ENCODE assay signal across 16 cellular contexts in the genomic region with DNA sequence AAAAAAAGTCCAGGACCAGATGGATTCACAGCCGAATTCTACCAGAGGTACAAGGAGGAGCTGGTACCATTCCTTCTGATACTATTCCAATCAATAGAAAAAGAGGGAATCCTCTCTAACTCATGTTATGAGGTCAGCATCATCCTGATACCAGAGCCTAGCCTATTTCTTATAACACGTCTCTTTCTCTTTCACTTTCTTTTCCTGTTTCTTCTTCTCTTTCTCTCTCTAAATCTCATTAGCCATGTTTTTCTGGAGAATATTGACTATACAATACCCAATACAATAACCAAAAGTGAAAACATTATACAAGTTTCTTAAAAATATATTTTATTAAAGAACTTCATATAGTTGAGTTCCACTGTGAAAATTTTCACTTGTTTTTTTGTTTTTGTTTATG.
DNase-seq lines count a peak whose midpoint lies in the region; ATAC-seq and TF ChIP-seq lines count a peak whose summit lies in the region.
"Had no signal": no experiment of that assay in that cellular context is flagged by ENCODE, and none has a peak within 500 bp of the region (broad histone marks: within the 10 kb centered on the region; RNA-seq: fewer than 3 reads in every experiment).

No MANE protein-coding gene starts in this region.

- DNase-seq in SIG-M5 treated with dmso at 0.1 percent for 504 hours (lab: John Stamatoyannopoulos, UW; ENCODE audit: unreplicated experiment), result peak; percentile 32
- DNase-seq in SIG-M5 (lab: John Stamatoyannopoulos, UW), result no peak
- no peak for DNase-seq in HFFc6
- DNase-seq in OCI-M1 (lab: John Stamatoyannopoulos, UW), result peak; percentile 74
- DNase-seq in brain microvascular endothelial cell, result no peak
- DNase-seq in upper lobe of left lung, result no peak
- no peak for DNase-seq in DMS114 treated with DMSO at 0.1 percent for 48 hours (lab: John Stamatoyannopoulos, UW; ENCODE audit: unreplicated experiment)
- DNase-seq: DMS 273 treated with DMSO at 0.1 percent for 48 hours, NCI-H1436, NCI-H2029 treated with DMSO at 0.1 percent for 48 hours, NCI-H774, SHP77 treated with DMSO at 0.1 percent for 48 hours, SW 1271 had no signal

- H3K27ac ChIP-seq in brain microvascular endothelial cell (no peak overlapping the region), upper lobe of left lung (no peak overlapping the region)
- H3K27ac ChIP-seq: A549, C4-2B had no signal

- H3K27me3 Mint-ChIP-seq in HFFc6 (ENCODE audit: insufficient read depth), result no peaks in the 10 kb centered on the region

- H3K9me3 ChIP-seq in upper lobe of left lung, result no peaks in the 10 kb centered on the region
- H3K9me3 ChIP-seq: A549 had no signal

- H3K4me3 Mint-ChIP-seq in HFFc6, result peak overlapping the region; percentile 77; the same call in 1 of the 2 replicates

- WGBS in upper lobe of left lung, 2 donors, result 73 to 76% methylated on average over 2 of the region's 2 CpGs

- 0 out of 2 replicates have a peak, but pooled peaks cover 4% of the 10 kb centered on the region for H3K9me3 Mint-ChIP-seq in HFFc6

- TF ChIP-seq CTCF in HFFc6 (IDR thresholded peaks at IDR 0.05) (no peak), brain microvascular endothelial cell (IDR thresholded peaks at IDR 0.05; ENCODE audit: low read depth, low read length, missing control alignments) (no peak), upper lobe of left lung (IDR thresholded peaks at IDR 0.05) (no peak)

- H3K36me3 ChIP-seq in brain microvascular endothelial cell (replicated peaks), result no peaks in the 10 kb centered on the region
- H3K36me3 ChIP-seq in upper lobe of left lung, result no peaks in the 10 kb centered on the region

- no peak for TF ChIP-seq POLR2A in upper lobe of left lung (IDR thresholded peaks at IDR 0.05)

- no peaks in the 10 kb centered on the region; the same call in 1 of the 2 replicates for H3K36me3 Mint-ChIP-seq in HFFc6 (ENCODE audit: low read depth)

- TF ChIP-seq EP300 in upper lobe of left lung (IDR thresholded peaks at IDR 0.05), result no peak

- H3K27me3 ChIP-seq in brain microvascular endothelial cell (replicated peaks) (no peaks in the 10 kb centered on the region), upper lobe of left lung (no peaks in the 10 kb centered on the region)

- ATAC-seq in upper lobe of left lung (ENCODE audit: low FRiP score in 2 of 2), result no peak
- ATAC-seq in HG02588 (IDR thresholded peaks at IDR 0.05; ENCODE audit: unreplicated experiment), result no peak
- ATAC-seq: A549 had no signal

- H3K4me3 ChIP-seq in brain microvascular endothelial cell (ENCODE audit: low read depth, low read length) (no peak overlapping the region), upper lobe of left lung (no peak overlapping the region)
- H3K4me3 ChIP-seq: A549 had no signal

- peaks cover 9% of the 10 kb centered on the region; the same call in 1 of the 2 replicates for H3K4me1 Mint-ChIP-seq in HFFc6 (ENCODE audit: low read depth)

- H3K27ac Mint-ChIP-seq in HFFc6, result no peak overlapping the region

- H3K4me1 ChIP-seq in upper lobe of left lung, result no peaks in the 10 kb centered on the region
- H3K4me1 ChIP-seq: A549 had no signal

- in situ Hi-C loops in brain microvascular endothelial cell (cut with HindIII; ENCODE audit: low pct_ligation_motif_present, low sequenced_read_pairs), result no loop called here

Comparison
In these comparisons a context has a peak if more than half of its experiments do, and no peak if none do; other contexts are left out.
1. DNase-seq: peak in SIG-M5 treated with dmso at 0.1 percent for 504 hours (single experiment) and OCI-M1 (single experiment); none in SIG-M5 (single experiment), HFFc6 (single experiment), brain microvascular endothelial cell (single experiment), upper lobe of left lung (0 of 2) and DMS114 treated with DMSO at 0.1 percent for 48 hours (single experiment).